Comparison of ENCODE assay signal across 9 cellular contexts in genomic region chr22:19759459-19759993, GRCh38. TPM values are rescaled to one million over a fixed set of nuclear protein-coding genes. Genes with fewer than 3 reads are reported as not detected.
A peak's percentile ranks its signal among the peaks of the same experiment; 100 is the strongest.
DNase-seq lines count a peak whose midpoint lies in the region; ATAC-seq and TF ChIP-seq lines count a peak whose summit lies in the region.
"Had no signal": no experiment of that assay in that cellular context is flagged by ENCODE, and none has a peak within 500 bp of the region (broad histone marks: within the 10 kb centered on the region; RNA-seq: fewer than 3 reads in every experiment).

No MANE protein-coding gene starts in this region.

- H3K27ac ChIP-seq in heart right ventricle: no peak overlapping the region
- no peak overlapping the region for H3K27ac ChIP-seq in thoracic aorta
- peak overlapping the region in 1 of 3 donors; percentile 33 for H3K27ac ChIP-seq in thyroid gland

- CTCF ChIA-PET in activated CD4-positive, alpha-beta memory T cell treated with anti-CD3 and anti-CD28 coated beads, Interleukin-2, amount 10 ng/mL, durations not matched to agents 7 days and 5 days (lab: Charles Lee): no interaction called here

- peaks cover 14 to 43% (median 35%) of the 10 kb centered on the region in 9 donors for H3K4me1 ChIP-seq in heart right ventricle
- H3K4me1 ChIP-seq in thoracic aorta (ENCODE audit: control insufficient read depth in 1 of 2, low read depth in 2 of 2): peaks cover 9 to 27% of the 10 kb centered on the region in 2 donors
- H3K4me1 ChIP-seq in thyroid gland: peaks cover 16 to 33% of the 10 kb centered on the region in 2 donors

- TF ChIP-seq POLR2A in thyroid gland (IDR thresholded peaks at IDR 0.05): no peak

- peak overlapping the region in 1 of 10 donors; percentile 24 for H3K4me3 ChIP-seq in heart right ventricle
- H3K4me3 ChIP-seq in iPS-18c (ENCODE audit: insufficient read depth, low read depth, low read length): peak overlapping the region; percentile 15
- H3K4me3 ChIP-seq in thoracic aorta: peak overlapping the region; percentile 62
- H3K4me3 ChIP-seq in thyroid gland (replicated peaks in 1 of 3): no peak overlapping the region

- ATAC-seq in Right ventricle myocardium inferior: no peak
- ATAC-seq in heart right ventricle: no peak
- no peak for ATAC-seq in thoracic aorta (ENCODE audit: insufficient number of reproducible peaks, low FRiP score, low read depth)
- no peak for ATAC-seq in GM21360 (IDR thresholded peaks at IDR 0.05; ENCODE audit: unreplicated experiment)
- ATAC-seq in HG03520 (IDR thresholded peaks at IDR 0.05; ENCODE audit: unreplicated experiment): no peak

- DNase-seq in Right ventricle myocardium inferior (ENCODE audit: missing footprints): peak; percentile 45
- DNase-seq in heart right ventricle: no peak
- DNase-seq in activated CD4-positive, alpha-beta memory T cell treated with anti-CD3 and anti-CD28 coated beads, Interleukin-2, amount 10 ng/mL, durations not matched to agents 7 days and 5 days: no peak
- DNase-seq in thoracic aorta (ENCODE audit: low spot score): no peak
- no peak for DNase-seq in thyroid gland

- no peaks in the 10 kb centered on the region for H3K9me3 Mint-ChIP-seq in activated CD4-positive, alpha-beta memory T cell treated with anti-CD3 and anti-CD28 coated beads, Interleukin-2, amount 10 ng/mL, durations not matched to agents 7 days and 5 days

- H3K4me3 Mint-ChIP-seq in activated CD4-positive, alpha-beta memory T cell treated with anti-CD3 and anti-CD28 coated beads, Interleukin-2, amount 10 ng/mL, durations not matched to agents 7 days and 5 days: peak overlapping the region; percentile 53

- no peaks in the 10 kb centered on the region for H3K36me3 ChIP-seq in heart right ventricle
- no peaks in the 10 kb centered on the region for H3K36me3 ChIP-seq in thoracic aorta
- no peaks in the 10 kb centered on the region for H3K36me3 ChIP-seq in thyroid gland

- intact Hi-C loops in Right ventricle myocardium inferior (cut with DNase I): no loop called here
- intact Hi-C loops in heart right ventricle (cut with DNase I): loop anchor here in 2 of 10 donors (10.0 kb wide), 2 partner anchors 45 to 85 kb away; no protein-coding TSS in a partner anchor
- intact Hi-C loops in thyroid gland (cut with DNase I): no loop called here

- H3K36me3 Mint-ChIP-seq in activated CD4-positive, alpha-beta memory T cell treated with anti-CD3 and anti-CD28 coated beads, Interleukin-2, amount 10 ng/mL, durations not matched to agents 7 days and 5 days (ENCODE audit: low read depth): peaks cover 7% of the 10 kb centered on the region

- no peak overlapping the region for H3K27ac Mint-ChIP-seq in activated CD4-positive, alpha-beta memory T cell treated with anti-CD3 and anti-CD28 coated beads, Interleukin-2, amount 10 ng/mL, durations not matched to agents 7 days and 5 days

- peaks cover 60% of the 10 kb centered on the region for H3K27me3 Mint-ChIP-seq in activated CD4-positive, alpha-beta memory T cell treated with anti-CD3 and anti-CD28 coated beads, Interleukin-2, amount 10 ng/mL, durations not matched to agents 7 days and 5 days

- H3K4me1 Mint-ChIP-seq in activated CD4-positive, alpha-beta memory T cell treated with anti-CD3 and anti-CD28 coated beads, Interleukin-2, amount 10 ng/mL, durations not matched to agents 7 days and 5 days: peaks cover 24% of the 10 kb centered on the region

- no peaks in the 10 kb centered on the region for H3K9me3 ChIP-seq in heart right ventricle
- no peaks in the 10 kb centered on the region for H3K9me3 ChIP-seq in iPS-18c (ENCODE audit: control insufficient read depth, insufficient read depth, low read length)
- no peaks in the 10 kb centered on the region for H3K9me3 ChIP-seq in thoracic aorta
- H3K9me3 ChIP-seq in thyroid gland: no peaks in the 10 kb centered on the region

- H3K27me3 ChIP-seq in heart right ventricle: peaks cover 80 to 94% (median 92%) of the 10 kb centered on the region in 7 donors
- H3K27me3 ChIP-seq in thoracic aorta (replicated peaks; ENCODE audit: insufficient read depth): peaks cover 9% of the 10 kb centered on the region
- peaks cover 32% of the 10 kb centered on the region for H3K27me3 ChIP-seq in thyroid gland

- 2 to 4% methylated on average over 35 of the region's 35 CpGs for WGBS in heart right ventricle, 2 donors
- 0 to 6% methylated on average over 10 to 24 of the region's 35 CpGs for WGBS in thyroid gland, 2 donors

- POLR2A ChIA-PET in activated CD4-positive, alpha-beta memory T cell treated with anti-CD3 and anti-CD28 coated beads, Interleukin-2, amount 10 ng/mL, durations not matched to agents 7 days and 5 days (lab: Charles Lee): no interaction called here

- no peak for TF ChIP-seq CTCF in heart right ventricle (IDR thresholded peaks at IDR 0.05)
- TF ChIP-seq CTCF in thoracic aorta (IDR thresholded peaks at IDR 0.05): no peak
- no peak for TF ChIP-seq CTCF in thyroid gland (IDR thresholded peaks at IDR 0.05)

RNA-seq across cellular contexts. Expression of gene TBX1, which starts 1.1 kb away (rescaled TPM):
- total RNA-seq in Right ventricle myocardium inferior (3.6 TPM), heart right ventricle (1 to 10 TPM in 5 of 10 donors, under 1 TPM in 5; 0.53 to 1.8 (median 1.0) TPM), thoracic aorta (1 to 10 TPM; 2.7 to 8.0 TPM), thyroid gland (10 to 100 TPM in 2 of 4 donors, 1 to 10 TPM in 2; 7.6 to 34.3 (median 18.5) TPM)
- 1 to 10 TPM in 1 of 2 donors, under 1 TPM in 1; 0.61 to 1.0 TPM for polyA plus RNA-seq in heart right ventricle
- not detected for total RNA-seq in activated CD4-positive, alpha-beta memory T cell treated with anti-CD3 and anti-CD28 coated beads, Interleukin-2, amount 10 ng/mL, durations not matched to agents 7 days and 5 days
- total RNA-seq: temporal lobe had no signal

RNA-seq across cellular contexts. Expression of gene GP1BB, which starts 36.2 kb away (rescaled TPM):
- total RNA-seq in Right ventricle myocardium inferior: not detected
- total RNA-seq in heart right ventricle: 10 to 100 TPM in 1 of 10 donors, 1 to 10 TPM in 3, not detected in 6; 5.3 to 13.4 (median 6.4) TPM
- polyA plus RNA-seq in heart right ventricle: 10 to 100 TPM; 12.4 to 56.1 TPM
- total RNA-seq in activated CD4-positive, alpha-beta memory T cell treated with anti-CD3 and anti-CD28 coated beads, Interleukin-2, amount 10 ng/mL, durations not matched to agents 7 days and 5 days: not detected
- 10 to 100 TPM; 13.1 to 30.3 TPM for total RNA-seq in thoracic aorta
- 1 to 10 TPM; 1.5 to 6.6 (median 3.1) TPM for total RNA-seq in thyroid gland

RNA-seq across cellular contexts. Expression of gene SEPTIN5, which starts 45.2 kb away (rescaled TPM):
- total RNA-seq in Right ventricle myocardium inferior: 120 TPM
- total RNA-seq in heart right ventricle: 100 to 1,000 TPM in 8 of 10 donors, 10 to 100 TPM in 2; 60.9 to 218 (median 144) TPM
- 100 to 1,000 TPM in 1 of 2 donors, 10 to 100 TPM in 1; 56.5 to 104 TPM for polyA plus RNA-seq in heart right ventricle
- not detected for total RNA-seq in activated CD4-positive, alpha-beta memory T cell treated with anti-CD3 and anti-CD28 coated beads, Interleukin-2, amount 10 ng/mL, durations not matched to agents 7 days and 5 days
- 100 to 1,000 TPM in 1 of 2 donors, 10 to 100 TPM in 1; 47.7 to 147 TPM for total RNA-seq in thoracic aorta
- total RNA-seq in thyroid gland: 100 to 1,000 TPM in 1 of 4 donors, 10 to 100 TPM in 3; 14.0 to 124 (median 27.3) TPM

Comparison
In these comparisons a context has a peak if more than half of its experiments do, and no peak if none do; other contexts are left out.
1. H3K4me3 ChIP-seq: peak in iPS-18c (single experiment) and thoracic aorta (single experiment); none in thyroid gland (0 of 3).
2. RNA of gene SEPTIN5, which starts 45.2 kb away (total RNA-seq): 47.7 to 147 TPM in thoracic aorta, 60.9 to 218 TPM in heart right ventricle, 120 TPM in Right ventricle myocardium inferior (single experiment) and 14.0 to 124 TPM in thyroid gland; not detected in activated CD4-positive, alpha-beta memory T cell treated with anti-CD3 and anti-CD28 coated beads, Interleukin-2, amount 10 ng/mL, durations not matched to agents 7 days and 5 days; every median in the first group is over 10 times any median in the second.